9 cellular contexts compared by ENCODE assay signal in the genomic region with DNA sequence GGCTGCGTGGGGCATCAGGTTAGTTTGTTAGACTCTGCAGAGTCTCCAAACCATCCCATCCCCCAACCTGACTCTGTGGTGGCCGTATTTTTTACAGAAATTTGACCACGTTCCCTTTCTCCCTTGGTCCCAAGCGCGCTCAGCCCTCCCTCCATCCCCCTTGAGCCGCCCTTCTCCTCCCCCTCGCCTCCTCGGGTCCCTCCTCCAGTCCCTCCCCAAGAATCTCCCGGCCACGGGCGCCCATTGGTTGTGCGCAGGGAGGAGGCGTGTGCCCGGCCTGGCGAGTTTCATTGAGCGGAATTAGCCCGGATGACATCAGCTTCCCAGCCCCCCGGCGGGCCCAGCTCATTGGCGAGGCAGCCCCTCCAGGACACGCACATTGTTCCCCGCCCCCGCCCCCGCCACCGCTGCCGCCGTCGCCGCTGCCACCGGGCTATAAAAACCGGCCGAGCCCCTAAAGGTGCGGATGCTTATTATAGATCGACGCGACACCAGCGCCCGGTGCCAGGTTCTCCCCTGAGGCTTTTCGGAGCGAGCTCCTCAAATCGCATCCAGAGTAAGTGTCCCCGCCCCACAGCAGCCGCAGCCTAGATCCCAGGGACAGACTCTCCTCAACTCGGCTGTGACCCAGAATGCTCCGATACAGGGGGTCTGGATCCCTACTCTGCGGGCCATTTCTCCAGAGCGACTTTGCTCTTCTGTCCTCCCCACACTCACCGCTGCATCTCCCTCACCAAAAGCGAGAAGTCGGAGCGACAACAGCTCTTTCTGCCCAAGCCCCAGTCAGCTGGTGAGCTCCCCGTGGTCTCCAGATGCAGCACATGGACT. TPM values are rescaled to one million over a fixed set of nuclear protein-coding genes. Genes with fewer than 3 reads are reported as not detected.
DNase-seq lines count a peak whose midpoint lies in the region; ATAC-seq, FAIRE-seq and TF ChIP-seq lines count a peak whose summit lies in the region.
"Had no signal": no experiment of that assay in that cellular context is flagged by ENCODE, and none has a peak within 500 bp of the region (broad histone marks: within the 10 kb centered on the region; RNA-seq: fewer than 3 reads in every experiment).

A gene (plus strand): TSS at position 465 of the 828 bp plus-strand sequence. CDS start 928 bp downstream, outside the sequence.

- peaks cover 97% of the 10 kb centered on the region for H3K27me3 Mint-ChIP-seq in dendritic cell treated with granulocyte-macrophage colony-stimulating factor and Interleukin-4, amounts not matched to agents 40 ng/mL and 50 ng/mL, for 4 days

- H3K4me3 Mint-ChIP-seq in dendritic cell treated with granulocyte-macrophage colony-stimulating factor and Interleukin-4, amounts not matched to agents 40 ng/mL and 50 ng/mL, for 4 days, result peak within 1 kb of the TSS; percentile 59

- no peak within 1 kb of the TSS for H3K4me3 ChIP-seq in kidney (ENCODE audit: low read length in 2 of 2)
- H3K4me3 ChIP-seq: pancreas had no signal

- peaks cover 0 to 12% of the 10 kb centered on the region in 2 donors for H3K4me1 ChIP-seq in kidney (ENCODE audit: control insufficient read depth in 1 of 2, insufficient read depth in 1 of 2, low read depth in 1 of 2, low read length in 2 of 2)

- H3K9ac ChIP-seq in kidney (ENCODE audit: low read length in 2 of 2), result no peak within 1 kb of the TSS

- DNase-seq in GM10266 (ENCODE audit: extremely low spot score) (peak; percentile 49), NCI-H345 treated with DMSO at 0.1 percent for 48 hours (lab: John Stamatoyannopoulos, UW; ENCODE audit: unreplicated experiment) (peak; percentile 61), pons (ENCODE audit: low spot score) (peak; percentile 97), UCSD-AML1 (lab: John Stamatoyannopoulos, UW; ENCODE audit: unreplicated experiment) (no peak), NCI-H2196 (lab: John Stamatoyannopoulos, UW; ENCODE audit: unreplicated experiment) (no peak), kidney (no peak)
- DNase-seq: pancreas had no signal

- no peak within 1 kb of the TSS for H3K27ac ChIP-seq in kidney (ENCODE audit: low read depth in 2 of 2, low read length in 2 of 2)
- H3K27ac ChIP-seq: pancreas had no signal

- H3K27ac Mint-ChIP-seq in dendritic cell treated with granulocyte-macrophage colony-stimulating factor and Interleukin-4, amounts not matched to agents 40 ng/mL and 50 ng/mL, for 4 days, result peak within 1 kb of the TSS; percentile 37

- no peaks in the 10 kb centered on the region for H3K36me3 Mint-ChIP-seq in dendritic cell treated with granulocyte-macrophage colony-stimulating factor and Interleukin-4, amounts not matched to agents 40 ng/mL and 50 ng/mL, for 4 days (ENCODE audit: low read depth)

- no peak for FAIRE-seq in kidney (lab: Jason Lieb, UNC)
- FAIRE-seq: pancreas had no signal

- TF ChIP-seq CTCF in GM10266 (IDR thresholded peaks at IDR 0.05; ENCODE audit: control insufficient read depth, insufficient read depth, low read depth, missing control alignments) (no peak), kidney (IDR thresholded peaks at IDR 0.05; ENCODE audit: borderline replicate concordance, extremely low read depth, insufficient read depth) (no peak)

- intact Hi-C loops in dendritic cell treated with granulocyte-macrophage colony-stimulating factor and Interleukin-4, amounts not matched to agents 40 ng/mL and 50 ng/mL, for 4 days (cut with micrococcal nuclease), result loop anchor here (5.0 kb wide), 1 partner anchor 47 kb away; a partner anchor contains a TSS
- intact Hi-C loops in kidney (cut with DNase I), result no loop called here

- H3K36me3 ChIP-seq in kidney (ENCODE audit: control insufficient read depth in 1 of 2, insufficient read depth in 2 of 2, low read length in 2 of 2), result no peaks in the 10 kb centered on the region
- H3K36me3 ChIP-seq: pancreas had no signal

- H3K9me3 Mint-ChIP-seq in dendritic cell treated with granulocyte-macrophage colony-stimulating factor and Interleukin-4, amounts not matched to agents 40 ng/mL and 50 ng/mL, for 4 days, result no peaks in the 10 kb centered on the region

- no peak for ATAC-seq in GM21526 (IDR thresholded peaks at IDR 0.05; ENCODE audit: low FRiP score, unreplicated experiment)

- H3K9me3 ChIP-seq in kidney (ENCODE audit: control insufficient read depth in 1 of 2, low read length in 2 of 2), result no peaks in the 10 kb centered on the region
- H3K9me3 ChIP-seq: pancreas had no signal

- H3K4me1 Mint-ChIP-seq in dendritic cell treated with granulocyte-macrophage colony-stimulating factor and Interleukin-4, amounts not matched to agents 40 ng/mL and 50 ng/mL, for 4 days (ENCODE audit: low read depth), result peaks cover 65% of the 10 kb centered on the region

RNA-seq across cellular contexts. Expression of the gene that starts here (rescaled TPM):
- total RNA-seq in kidney, result not detected
- polyA plus RNA-seq in kidney (ENCODE audit: insufficient read depth, low read depth, low replicate concordance), result not detected
- polyA plus RNA-seq: pancreas had no signal

Comparison
In these comparisons a context has a peak if more than half of its experiments do, and no peak if none do; other contexts are left out.
1. DNase-seq: peak in GM10266 (single experiment), NCI-H345 treated with DMSO at 0.1 percent for 48 hours (single experiment) and pons (single experiment); none in UCSD-AML1 (single experiment), NCI-H2196 (single experiment) and kidney (single experiment).